19 cellular contexts compared by ENCODE assay signal in the genomic region with DNA sequence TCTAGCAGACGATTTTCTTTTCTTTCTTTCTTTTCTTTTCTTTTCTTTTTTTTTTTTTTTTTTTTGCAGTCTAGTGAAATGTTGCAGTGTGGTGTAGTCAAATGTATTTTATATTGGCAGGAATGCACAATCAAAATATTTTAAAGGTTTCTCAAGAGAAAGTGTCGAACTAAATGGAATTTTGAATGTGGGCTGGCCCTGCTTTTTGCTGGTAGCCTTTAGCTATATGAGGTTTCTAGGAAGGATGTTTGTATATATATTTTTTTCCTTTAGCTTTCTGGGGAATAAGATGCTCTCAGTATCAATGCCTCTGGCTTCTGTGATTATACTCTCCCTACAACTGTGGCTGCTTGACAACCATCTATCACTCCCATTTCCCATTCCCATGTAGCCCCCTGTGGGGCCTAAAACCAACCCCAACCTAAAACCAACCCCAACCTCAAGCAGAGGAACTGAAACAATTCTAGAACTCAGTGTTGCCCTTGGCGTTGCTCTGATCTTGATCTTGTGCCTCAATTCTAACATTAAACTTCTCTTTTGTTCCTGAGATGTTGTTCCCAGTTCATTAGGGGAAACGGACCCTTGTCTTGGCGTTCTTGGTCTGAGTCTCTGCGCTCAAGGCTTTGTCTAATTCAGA. TPM values are rescaled to one million over a fixed set of nuclear protein-coding genes. Genes with fewer than 3 reads are reported as not detected.
"Had no signal": no experiment of that assay in that cellular context is flagged by ENCODE, and none has a peak within 500 bp of the region (broad histone marks: within the 10 kb centered on the region; RNA-seq: fewer than 3 reads in every experiment).

No MANE protein-coding gene starts in this region.

- H3K27ac Mint-ChIP-seq: activated T-helper 17 cell treated with anti-CD3 and anti-CD28 coated beads, Interleukin-2, amount 50 U/mL, for 72 hours; nephron; T-cell had no signal

- H3K9me3 Mint-ChIP-seq: activated T-helper 17 cell treated with anti-CD3 and anti-CD28 coated beads, Interleukin-2, amount 50 U/mL, for 72 hours; nephron had no signal

- H3K4me3 Mint-ChIP-seq: activated T-helper 17 cell treated with anti-CD3 and anti-CD28 coated beads, Interleukin-2, amount 50 U/mL, for 72 hours; nephron; T-cell had no signal

- H3K27me3 ChIP-seq: dorsolateral prefrontal cortex, hepatocyte, spleen, stomach, upper lobe of right lung had no signal

- ATAC-seq: activated T-helper 17 cell treated with anti-CD3 and anti-CD28 coated beads, Interleukin-2, amount 50 U/mL, for 72 hours; left lobe of liver; sciatic nerve; T-cell; upper lobe of right lung had no signal

- H3K4me3 ChIP-seq: hepatocyte, spleen, stomach, thoracic aorta, upper lobe of right lung had no signal

- H3K36me3 ChIP-seq: spleen, stomach, thoracic aorta, upper lobe of right lung had no signal

- H3K27me3 Mint-ChIP-seq: activated T-helper 17 cell treated with anti-CD3 and anti-CD28 coated beads, Interleukin-2, amount 50 U/mL, for 72 hours; T-cell had no signal

- H3K9me3 ChIP-seq: spleen, stomach, thoracic aorta, upper lobe of right lung had no signal

- H3K4me1 ChIP-seq: stomach, upper lobe of right lung had no signal

- H3K4me1 Mint-ChIP-seq: nephron had no signal

- DNase-seq: activated CD4-positive, alpha-beta T cell treated with anti-CD3 and anti-CD28 coated beads for 1 hour; activated CD4-positive, alpha-beta T cell treated with anti-CD3 and anti-CD28 coated beads, Interleukin-2, amount 50 U/mL, for 4 hours; activated naive CD4-positive, alpha-beta T cell treated with Interleukin-2 at 50 U/mL for 16 hours; dorsolateral prefrontal cortex; islet precursor cell; mesendoderm; occipital lobe; spleen; stomach; T-cell; T1000; upper lobe of right lung had no signal

RNA-seq across cellular contexts. Expression of a gene that starts 27.1 kb away (rescaled TPM):
- total RNA-seq: pulmonary artery endothelial cell had no signal
